2 cellular contexts compared by ENCODE assay signal in the genomic region with DNA sequence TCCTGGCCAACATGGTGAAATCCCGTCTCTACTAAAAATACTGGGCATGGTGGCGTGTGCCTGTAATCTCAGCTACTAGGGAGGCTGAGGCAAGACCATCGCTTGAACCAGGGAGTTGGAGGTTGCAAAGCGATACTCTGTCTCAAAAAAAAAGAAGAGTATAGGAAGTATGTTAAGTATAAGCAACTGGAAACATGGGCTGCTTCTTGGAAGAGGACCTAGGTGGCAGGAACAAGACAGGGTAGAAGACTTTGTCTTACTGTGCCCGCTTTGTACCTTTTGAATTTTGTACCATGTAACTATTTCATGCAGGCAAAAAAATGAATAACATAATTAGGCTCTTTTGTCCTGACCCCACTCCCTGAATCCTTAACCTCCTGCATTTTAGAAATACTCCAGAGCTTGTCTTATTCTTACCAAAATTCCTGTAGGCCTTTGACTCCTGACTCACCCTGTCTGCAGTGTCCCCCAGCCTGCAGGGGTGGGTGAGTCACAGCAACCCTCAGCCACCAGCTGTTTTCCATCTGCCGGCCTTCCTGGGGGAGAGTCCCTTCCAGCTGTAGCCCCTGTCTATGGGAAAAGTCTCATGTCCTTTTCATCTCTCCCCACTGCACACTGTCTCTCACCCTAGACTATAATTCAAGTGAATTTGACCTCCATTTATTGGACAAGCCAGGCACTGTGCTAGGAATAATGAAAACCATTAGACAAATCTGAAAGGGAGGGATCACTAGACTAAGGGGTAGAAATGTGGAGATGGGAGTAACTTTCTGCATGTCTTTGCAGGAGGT.
TF ChIP-seq lines count a peak whose summit lies in the region.

No MANE protein-coding gene starts in this region.

TF ChIP-seq in HEK293T, 16 proteins besides CTCF, POLR2A, EP300 and RAD21 (continued from another document):
- no peak for TF ChIP-seq FOXM1 (IDR thresholded peaks at IDR 0.05; ENCODE audit: borderline replicate concordance)
- TF ChIP-seq, protein P1, sequence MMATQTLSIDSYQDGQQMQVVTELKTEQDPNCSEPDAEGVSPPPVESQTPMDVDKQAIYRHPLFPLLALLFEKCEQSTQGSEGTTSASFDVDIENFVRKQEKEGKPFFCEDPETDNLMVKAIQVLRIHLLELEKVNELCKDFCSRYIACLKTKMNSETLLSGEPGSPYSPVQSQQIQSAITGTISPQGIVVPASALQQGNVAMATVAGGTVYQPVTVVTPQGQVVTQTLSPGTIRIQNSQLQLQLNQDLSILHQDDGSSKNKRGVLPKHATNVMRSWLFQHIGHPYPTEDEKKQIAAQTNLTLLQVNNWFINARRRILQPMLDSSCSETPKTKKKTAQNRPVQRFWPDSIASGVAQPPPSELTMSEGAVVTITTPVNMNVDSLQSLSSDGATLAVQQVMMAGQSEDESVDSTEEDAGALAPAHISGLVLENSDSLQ (IDR thresholded peaks at IDR 0.05) = no peak
- no peak for TF ChIP-seq ELF4 (IDR thresholded peaks at IDR 0.05)
- no peak for TF ChIP-seq CTBP1 (IDR thresholded peaks at IDR 0.05; ENCODE audit: borderline replicate concordance)
- no peak for TF ChIP-seq ZNF384 (IDR thresholded peaks at IDR 0.05)
- TF ChIP-seq TARDBP (IDR thresholded peaks at IDR 0.05) = no peak
- no peak for TF ChIP-seq BHLHE40 (IDR thresholded peaks at IDR 0.05; ENCODE audit: borderline replicate concordance)
TF ChIP-seq in HEK293T: peak in this region for 0.

TF ChIP-seq in K562, 482 proteins besides CTCF, POLR2A, EP300 and RAD21 (continued from another document):
- TF ChIP-seq DACH1 (IDR thresholded peaks at IDR 0.05; ENCODE audit: partially characterized antibody) = peak; percentile 89
- TF ChIP-seq, protein P2, sequence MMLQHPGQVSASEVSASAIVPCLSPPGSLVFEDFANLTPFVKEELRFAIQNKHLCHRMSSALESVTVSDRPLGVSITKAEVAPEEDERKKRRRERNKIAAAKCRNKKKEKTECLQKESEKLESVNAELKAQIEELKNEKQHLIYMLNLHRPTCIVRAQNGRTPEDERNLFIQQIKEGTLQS (IDR thresholded peaks at IDR 0.05) = peak; percentile 74
- TF ChIP-seq, protein P2 (CRISPR knock-in tag; conservative IDR thresholded peaks at IDR 0.05) = no peak
- TF ChIP-seq, protein P3, sequence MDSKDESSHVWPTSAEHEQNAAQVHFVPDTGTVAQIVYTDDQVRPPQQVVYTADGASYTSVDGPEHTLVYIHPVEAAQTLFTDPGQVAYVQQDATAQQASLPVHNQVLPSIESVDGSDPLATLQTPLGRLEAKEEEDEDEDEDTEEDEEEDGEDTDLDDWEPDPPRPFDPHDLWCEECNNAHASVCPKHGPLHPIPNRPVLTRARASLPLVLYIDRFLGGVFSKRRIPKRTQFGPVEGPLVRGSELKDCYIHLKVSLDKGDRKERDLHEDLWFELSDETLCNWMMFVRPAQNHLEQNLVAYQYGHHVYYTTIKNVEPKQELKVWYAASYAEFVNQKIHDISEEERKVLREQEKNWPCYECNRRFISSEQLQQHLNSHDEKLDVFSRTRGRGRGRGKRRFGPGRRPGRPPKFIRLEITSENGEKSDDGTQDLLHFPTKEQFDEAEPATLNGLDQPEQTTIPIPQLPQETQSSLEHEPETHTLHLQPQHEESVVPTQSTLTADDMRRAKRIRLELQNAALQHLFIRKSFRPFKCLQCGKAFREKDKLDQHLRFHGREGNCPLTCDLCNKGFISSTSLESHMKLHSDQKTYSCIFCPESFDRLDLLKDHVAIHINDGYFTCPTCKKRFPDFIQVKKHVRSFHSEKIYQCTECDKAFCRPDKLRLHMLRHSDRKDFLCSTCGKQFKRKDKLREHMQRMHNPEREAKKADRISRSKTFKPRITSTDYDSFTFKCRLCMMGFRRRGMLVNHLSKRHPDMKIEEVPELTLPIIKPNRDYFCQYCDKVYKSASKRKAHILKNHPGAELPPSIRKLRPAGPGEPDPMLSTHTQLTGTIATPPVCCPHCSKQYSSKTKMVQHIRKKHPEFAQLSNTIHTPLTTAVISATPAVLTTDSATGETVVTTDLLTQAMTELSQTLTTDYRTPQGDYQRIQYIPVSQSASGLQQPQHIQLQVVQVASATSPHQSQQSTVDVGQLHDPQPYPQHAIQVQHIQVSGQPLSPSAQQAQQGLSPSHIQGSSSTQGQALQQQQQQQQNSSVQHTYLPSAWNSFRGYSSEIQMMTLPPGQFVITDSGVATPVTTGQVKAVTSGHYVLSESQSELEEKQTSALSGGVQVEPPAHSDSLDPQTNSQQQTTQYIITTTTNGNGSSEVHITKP (IDR thresholded peaks at IDR 0.05; ENCODE audit: partially characterized antibody) = peak; percentile 16
- TF ChIP-seq FOS (IDR thresholded peaks at IDR 0.05; ENCODE audit: extremely low read depth, insufficient read length) = peak; percentile 32
- no peak for TF ChIP-seq SMAD2 (IDR thresholded peaks at IDR 0.05; ENCODE audit: low read depth, low read length)
- TF ChIP-seq, protein P4, sequence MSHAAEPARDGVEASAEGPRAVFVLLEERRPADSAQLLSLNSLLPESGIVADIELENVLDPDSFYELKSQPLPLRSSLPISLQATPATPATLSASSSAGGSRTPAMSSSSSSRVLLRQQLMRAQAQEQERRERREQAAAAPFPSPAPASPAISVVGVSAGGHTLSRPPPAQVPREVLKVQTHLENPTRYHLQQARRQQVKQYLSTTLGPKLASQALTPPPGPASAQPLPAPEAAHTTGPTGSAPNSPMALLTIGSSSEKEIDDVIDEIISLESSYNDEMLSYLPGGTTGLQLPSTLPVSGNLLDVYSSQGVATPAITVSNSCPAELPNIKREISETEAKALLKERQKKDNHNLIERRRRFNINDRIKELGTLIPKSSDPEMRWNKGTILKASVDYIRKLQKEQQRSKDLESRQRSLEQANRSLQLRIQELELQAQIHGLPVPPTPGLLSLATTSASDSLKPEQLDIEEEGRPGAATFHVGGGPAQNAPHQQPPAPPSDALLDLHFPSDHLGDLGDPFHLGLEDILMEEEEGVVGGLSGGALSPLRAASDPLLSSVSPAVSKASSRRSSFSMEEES (CRISPR knock-in tag; IDR thresholded peaks at IDR 0.05) = no peak
- TF ChIP-seq EGR1 (conservative IDR thresholded peaks at IDR 0.05) = 0 out of 2 replicates have a peak, but pooled peaks have one; percentile 7
- TF ChIP-seq SMARCE1 (IDR thresholded peaks at IDR 0.05) = peak; percentile 41; the same call in 1 of the 2 replicates
- peak; percentile 62 for TF ChIP-seq CBFA2T3 (IDR thresholded peaks at IDR 0.05)
- no peak for TF ChIP-seq SIN3B (IDR thresholded peaks at IDR 0.05; ENCODE audit: low read depth)
- TF ChIP-seq TCFL5 (CRISPR knock-in tag; conservative IDR thresholded peaks at IDR 0.05) = no peak
- peak; percentile 84 for TF ChIP-seq JUN (IDR thresholded peaks at IDR 0.05; ENCODE audit: borderline replicate concordance, low read depth, low read length)
- TF ChIP-seq JUN (CRISPR knock-in tag; IDR thresholded peaks at IDR 0.05; ENCODE audit: borderline replicate concordance) = no peak
- no peak for TF ChIP-seq TAL1 (IDR thresholded peaks at IDR 0.05)
- TF ChIP-seq DPF2 (IDR thresholded peaks at IDR 0.05) = 0 out of 2 replicates have a peak, but pooled peaks have one; percentile 33
- TF ChIP-seq, protein P5, sequence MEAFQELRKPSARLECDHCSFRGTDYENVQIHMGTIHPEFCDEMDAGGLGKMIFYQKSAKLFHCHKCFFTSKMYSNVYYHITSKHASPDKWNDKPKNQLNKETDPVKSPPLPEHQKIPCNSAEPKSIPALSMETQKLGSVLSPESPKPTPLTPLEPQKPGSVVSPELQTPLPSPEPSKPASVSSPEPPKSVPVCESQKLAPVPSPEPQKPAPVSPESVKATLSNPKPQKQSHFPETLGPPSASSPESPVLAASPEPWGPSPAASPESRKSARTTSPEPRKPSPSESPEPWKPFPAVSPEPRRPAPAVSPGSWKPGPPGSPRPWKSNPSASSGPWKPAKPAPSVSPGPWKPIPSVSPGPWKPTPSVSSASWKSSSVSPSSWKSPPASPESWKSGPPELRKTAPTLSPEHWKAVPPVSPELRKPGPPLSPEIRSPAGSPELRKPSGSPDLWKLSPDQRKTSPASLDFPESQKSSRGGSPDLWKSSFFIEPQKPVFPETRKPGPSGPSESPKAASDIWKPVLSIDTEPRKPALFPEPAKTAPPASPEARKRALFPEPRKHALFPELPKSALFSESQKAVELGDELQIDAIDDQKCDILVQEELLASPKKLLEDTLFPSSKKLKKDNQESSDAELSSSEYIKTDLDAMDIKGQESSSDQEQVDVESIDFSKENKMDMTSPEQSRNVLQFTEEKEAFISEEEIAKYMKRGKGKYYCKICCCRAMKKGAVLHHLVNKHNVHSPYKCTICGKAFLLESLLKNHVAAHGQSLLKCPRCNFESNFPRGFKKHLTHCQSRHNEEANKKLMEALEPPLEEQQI (IDR thresholded peaks at IDR 0.05) = no peak
- TF ChIP-seq ARID1B (IDR thresholded peaks at IDR 0.05) = peak; percentile 43; the same call in 1 of the 2 replicates
- peak; percentile 84 for TF ChIP-seq JUND (IDR thresholded peaks at IDR 0.05; ENCODE audit: borderline replicate concordance, low read depth, low read length)
- TF ChIP-seq JUND (tag; IDR thresholded peaks at IDR 0.05; ENCODE audit: borderline replicate concordance, low read depth, low read length) = no peak; the same call in 2 of the 3 replicates
- TF ChIP-seq KDM1A (IDR thresholded peaks at IDR 0.05) = no peak
- TF ChIP-seq, protein P6, sequence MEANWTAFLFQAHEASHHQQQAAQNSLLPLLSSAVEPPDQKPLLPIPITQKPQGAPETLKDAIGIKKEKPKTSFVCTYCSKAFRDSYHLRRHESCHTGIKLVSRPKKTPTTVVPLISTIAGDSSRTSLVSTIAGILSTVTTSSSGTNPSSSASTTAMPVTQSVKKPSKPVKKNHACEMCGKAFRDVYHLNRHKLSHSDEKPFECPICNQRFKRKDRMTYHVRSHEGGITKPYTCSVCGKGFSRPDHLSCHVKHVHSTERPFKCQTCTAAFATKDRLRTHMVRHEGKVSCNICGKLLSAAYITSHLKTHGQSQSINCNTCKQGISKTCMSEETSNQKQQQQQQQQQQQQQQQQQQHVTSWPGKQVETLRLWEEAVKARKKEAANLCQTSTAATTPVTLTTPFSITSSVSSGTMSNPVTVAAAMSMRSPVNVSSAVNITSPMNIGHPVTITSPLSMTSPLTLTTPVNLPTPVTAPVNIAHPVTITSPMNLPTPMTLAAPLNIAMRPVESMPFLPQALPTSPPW (CRISPR knock-in tag; IDR thresholded peaks at IDR 0.05) = peak; percentile 5; the same call in 1 of the 2 replicates
- TF ChIP-seq ZNF133 (CRISPR knock-in tag; IDR thresholded peaks at IDR 0.05) = no peak
- peak in 1 of 2 experiments; percentile 14; a peak in 1 of 4 replicates for TF ChIP-seq HDAC1 (IDR thresholded peaks at IDR 0.05)
- TF ChIP-seq, protein P7, sequence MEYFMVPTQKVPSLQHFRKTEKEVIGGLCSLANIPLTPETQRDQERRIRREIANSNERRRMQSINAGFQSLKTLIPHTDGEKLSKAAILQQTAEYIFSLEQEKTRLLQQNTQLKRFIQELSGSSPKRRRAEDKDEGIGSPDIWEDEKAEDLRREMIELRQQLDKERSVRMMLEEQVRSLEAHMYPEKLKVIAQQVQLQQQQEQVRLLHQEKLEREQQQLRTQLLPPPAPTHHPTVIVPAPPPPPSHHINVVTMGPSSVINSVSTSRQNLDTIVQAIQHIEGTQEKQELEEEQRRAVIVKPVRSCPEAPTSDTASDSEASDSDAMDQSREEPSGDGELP (CRISPR knock-in tag; IDR thresholded peaks at IDR 0.05; ENCODE audit: borderline replicate concordance) = peak; percentile 95
- TF ChIP-seq, protein P8, sequence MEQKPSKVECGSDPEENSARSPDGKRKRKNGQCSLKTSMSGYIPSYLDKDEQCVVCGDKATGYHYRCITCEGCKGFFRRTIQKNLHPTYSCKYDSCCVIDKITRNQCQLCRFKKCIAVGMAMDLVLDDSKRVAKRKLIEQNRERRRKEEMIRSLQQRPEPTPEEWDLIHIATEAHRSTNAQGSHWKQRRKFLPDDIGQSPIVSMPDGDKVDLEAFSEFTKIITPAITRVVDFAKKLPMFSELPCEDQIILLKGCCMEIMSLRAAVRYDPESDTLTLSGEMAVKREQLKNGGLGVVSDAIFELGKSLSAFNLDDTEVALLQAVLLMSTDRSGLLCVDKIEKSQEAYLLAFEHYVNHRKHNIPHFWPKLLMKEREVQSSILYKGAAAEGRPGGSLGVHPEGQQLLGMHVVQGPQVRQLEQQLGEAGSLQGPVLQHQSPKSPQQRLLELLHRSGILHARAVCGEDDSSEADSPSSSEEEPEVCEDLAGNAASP (IDR thresholded peaks at IDR 0.05) = no peak
- no peak for TF ChIP-seq KAT7 (CRISPR knock-in tag; IDR thresholded peaks at IDR 0.05; ENCODE audit: borderline replicate concordance)
- no peak for TF ChIP-seq ZC3H4 (CRISPR knock-in tag; IDR thresholded peaks at IDR 0.05; ENCODE audit: borderline replicate concordance)
- no peak for TF ChIP-seq GATAD2A (IDR thresholded peaks at IDR 0.05)
- no peak for TF ChIP-seq ZNF561 (CRISPR knock-in tag; conservative IDR thresholded peaks at IDR 0.05)
- peak; percentile 91 for TF ChIP-seq FOSL1 (tag; conservative IDR thresholded peaks at IDR 0.05)
- peak; percentile 61; the same call in 1 of the 2 replicates for TF ChIP-seq SMARCA4 (IDR thresholded peaks at IDR 0.05)
- TF ChIP-seq CBFA2T2 (conservative IDR thresholded peaks at IDR 0.05) = peak; percentile 60
- TF ChIP-seq SIN3A (IDR thresholded peaks at IDR 0.05; ENCODE audit: borderline replicate concordance in 2 of 2, control insufficient read depth in 1 of 2, low read depth in 2 of 2, low read length in 2 of 2) = 0 out of 4 replicates have a peak, but pooled peaks of 1 of the 2 experiments have one; percentile 20
- TF ChIP-seq ZNF699 (CRISPR knock-in tag; IDR thresholded peaks at IDR 0.05; ENCODE audit: insufficient replicate concordance) = no peak
